1 cellular context compared by ENCODE assay signal in the genomic region with DNA sequence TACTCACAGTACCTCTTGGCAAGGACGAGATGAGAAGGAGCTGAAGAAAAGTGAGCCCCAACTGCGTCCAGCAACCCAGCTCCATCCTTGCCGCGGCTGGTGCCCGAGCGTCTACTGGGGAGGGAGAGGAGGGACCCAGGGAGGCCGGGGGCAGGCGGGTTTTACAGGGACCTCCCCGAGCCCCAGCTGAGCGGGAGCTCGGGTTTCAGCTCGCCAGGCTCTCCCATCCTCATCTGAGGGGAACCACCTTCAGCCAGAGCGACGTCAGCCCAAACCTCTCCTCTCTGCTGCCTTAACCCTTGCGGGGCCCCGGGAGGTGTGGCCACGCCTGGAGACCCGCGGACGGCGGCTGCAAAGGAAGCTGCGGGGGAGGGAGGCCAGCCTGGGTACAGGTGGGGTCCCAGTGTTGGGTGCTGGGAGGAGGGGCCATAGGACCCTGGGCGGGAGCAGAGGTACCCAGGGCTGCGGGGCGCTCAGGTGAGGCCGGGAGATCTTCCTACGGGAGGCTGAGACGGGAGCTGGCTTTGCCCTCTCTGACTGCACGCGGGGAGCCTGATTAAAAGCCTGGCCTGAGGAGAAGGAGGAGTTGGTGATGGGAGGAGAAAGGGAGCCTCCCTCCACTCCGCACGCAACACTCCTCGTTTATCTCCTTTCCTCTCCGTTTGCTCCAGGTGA.
TF ChIP-seq lines count a peak whose summit lies in the region.

A gene with protein sequence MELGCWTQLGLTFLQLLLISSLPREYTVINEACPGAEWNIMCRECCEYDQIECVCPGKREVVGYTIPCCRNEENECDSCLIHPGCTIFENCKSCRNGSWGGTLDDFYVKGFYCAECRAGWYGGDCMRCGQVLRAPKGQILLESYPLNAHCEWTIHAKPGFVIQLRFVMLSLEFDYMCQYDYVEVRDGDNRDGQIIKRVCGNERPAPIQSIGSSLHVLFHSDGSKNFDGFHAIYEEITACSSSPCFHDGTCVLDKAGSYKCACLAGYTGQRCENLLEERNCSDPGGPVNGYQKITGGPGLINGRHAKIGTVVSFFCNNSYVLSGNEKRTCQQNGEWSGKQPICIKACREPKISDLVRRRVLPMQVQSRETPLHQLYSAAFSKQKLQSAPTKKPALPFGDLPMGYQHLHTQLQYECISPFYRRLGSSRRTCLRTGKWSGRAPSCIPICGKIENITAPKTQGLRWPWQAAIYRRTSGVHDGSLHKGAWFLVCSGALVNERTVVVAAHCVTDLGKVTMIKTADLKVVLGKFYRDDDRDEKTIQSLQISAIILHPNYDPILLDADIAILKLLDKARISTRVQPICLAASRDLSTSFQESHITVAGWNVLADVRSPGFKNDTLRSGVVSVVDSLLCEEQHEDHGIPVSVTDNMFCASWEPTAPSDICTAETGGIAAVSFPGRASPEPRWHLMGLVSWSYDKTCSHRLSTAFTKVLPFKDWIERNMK (minus strand): TSS at position 116 of the 675 bp plus-strand sequence. CDS start 31 bp downstream, at position 85.

TF ChIP-seq in HEK293T, 16 proteins besides CTCF, POLR2A, EP300 and RAD21 (continued from another document):
- TF ChIP-seq TARDBP (IDR thresholded peaks at IDR 0.05) (no peak), NFRKB (IDR thresholded peaks at IDR 0.05) (no peak), FOXA1 (IDR thresholded peaks at IDR 0.05) (no peak), BHLHE40 (IDR thresholded peaks at IDR 0.05; ENCODE audit: borderline replicate concordance) (no peak), HDGF (IDR thresholded peaks at IDR 0.05; ENCODE audit: borderline replicate concordance) (no peak), SP1 (IDR thresholded peaks at IDR 0.05) (no peak), ZNF384 (IDR thresholded peaks at IDR 0.05) (no peak), L3MBTL2 (conservative IDR thresholded peaks at IDR 0.05) (no peak), SUZ12 (IDR thresholded peaks at IDR 0.05) (no peak), ELF4 (IDR thresholded peaks at IDR 0.05) (no peak)
